In the genomic region with DNA sequence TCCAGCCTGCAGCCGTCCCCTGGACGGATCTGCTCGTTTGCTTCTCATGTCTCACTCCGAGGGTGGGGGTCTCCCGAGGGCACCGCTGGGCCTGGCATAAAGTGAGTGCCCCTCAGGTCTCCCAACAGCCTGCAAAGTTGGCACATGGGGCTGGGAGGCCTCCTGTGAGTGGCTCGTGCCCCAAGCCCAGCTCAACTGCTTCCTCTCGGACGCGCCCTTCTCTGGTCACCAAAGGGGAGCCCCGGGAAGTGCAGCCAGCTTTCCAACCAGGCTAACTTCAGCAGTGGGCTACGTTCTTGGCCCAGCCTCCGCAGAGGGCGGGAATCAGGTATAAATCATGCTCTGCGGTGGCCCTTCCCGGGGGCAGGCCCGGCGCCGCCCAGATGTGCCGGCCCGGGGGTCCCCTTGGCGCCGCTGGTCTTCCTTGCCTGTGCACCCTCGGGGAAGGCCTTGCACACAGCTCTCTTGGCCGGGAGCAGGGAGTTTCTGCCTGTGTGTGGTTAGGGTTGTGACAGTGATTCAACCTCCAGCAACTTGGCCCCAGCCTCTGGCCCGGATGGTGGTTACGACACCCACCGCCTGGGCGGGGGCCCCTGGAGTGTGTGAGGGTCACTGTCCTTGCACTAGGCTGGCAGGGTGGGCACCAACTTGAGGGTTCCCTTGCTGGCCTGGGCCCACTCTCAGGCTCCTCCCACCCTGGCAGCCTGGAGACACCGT, we compare ENCODE assay signal across 10 cellular contexts. TPM values are rescaled to one million over a fixed set of nuclear protein-coding genes. Genes with fewer than 3 reads are reported as not detected.
DNase-seq lines count a peak whose midpoint lies in the region; ATAC-seq and TF ChIP-seq lines count a peak whose summit lies in the region.
"Had no signal": no experiment of that assay in that cellular context is flagged by ENCODE, and none has a peak within 500 bp of the region (broad histone marks: within the 10 kb centered on the region; RNA-seq: fewer than 3 reads in every experiment).

No MANE protein-coding gene starts in this region.

- H3K27ac Mint-ChIP-seq in nephron progenitor cell, result peak overlapping the region; percentile 24
- H3K27ac Mint-ChIP-seq: activated T-cell treated with anti-CD3 and anti-CD28 coated beads, Interleukin-2, amount 50 U/mL, for 24 hours had no signal

- peak; percentile 49 to 50 for DNase-seq in AML-193 (lab: John Stamatoyannopoulos, UW)
- DNase-seq in NB4 (ENCODE audit: low read depth), result peak; percentile 83
- DNase-seq in epithelial cell of prostate (ENCODE audit: low read depth, low spot score), result no peak
- DNase-seq in nephron progenitor cell, result no peak
- DNase-seq in NCI-H2196 (lab: John Stamatoyannopoulos, UW; ENCODE audit: unreplicated experiment), result no peak
- DNase-seq in OCI-LY7 (ENCODE audit: low spot score), result no peak
- no peak for DNase-seq in activated gamma-delta T cell (lab: John Stamatoyannopoulos, UW)
- DNase-seq: activated T-cell treated with anti-CD3 and anti-CD28 coated beads, Interleukin-2, amount 50 U/mL, for 24 hours had no signal

- POLR2A ChIA-PET in OCI-LY7 (lab: Charles Lee), result no interaction called here

- H3K4me3 Mint-ChIP-seq in nephron progenitor cell, result no peak overlapping the region
- H3K4me3 Mint-ChIP-seq: activated T-cell treated with anti-CD3 and anti-CD28 coated beads, Interleukin-2, amount 50 U/mL, for 24 hours had no signal

- no peaks in the 10 kb centered on the region for H3K36me3 ChIP-seq in OCI-LY7 (ENCODE audit: insufficient read depth, low read length)
- H3K36me3 ChIP-seq: SJCRH30 had no signal

- peaks cover 3% of the 10 kb centered on the region for H3K27me3 Mint-ChIP-seq in nephron progenitor cell (ENCODE audit: low read depth, poor library complexity)
- H3K27me3 Mint-ChIP-seq: activated T-cell treated with anti-CD3 and anti-CD28 coated beads, Interleukin-2, amount 50 U/mL, for 24 hours had no signal

- TF ChIP-seq POLR2A in NB4 (IDR thresholded peaks at IDR 0.05; ENCODE audit: extremely low read depth, insufficient read length), result no peak

- no peaks in the 10 kb centered on the region for H3K4me1 ChIP-seq in OCI-LY7 (ENCODE audit: insufficient read depth, low read length, poor library complexity, severe bottlenecking)

- no peaks in the 10 kb centered on the region for H4K20me1 ChIP-seq in OCI-LY7 (ENCODE audit: insufficient read depth, low read length)

- ATAC-seq in GM18909 (IDR thresholded peaks at IDR 0.05; ENCODE audit: poor library complexity, unreplicated experiment), result no peak

- CTCF ChIA-PET in OCI-LY7 (lab: Charles Lee; ENCODE audit: unreplicated experiment), result no interaction called here

- intact Hi-C loops in OCI-LY7 (cut with micrococcal nuclease; ENCODE audit: unreplicated experiment), result no loop called here

- no peak overlapping the region for H2AFZ ChIP-seq in OCI-LY7 (ENCODE audit: low read length)

- BruUV-seq in OCI-LY7 (replicated peaks; lab: Mats Ljungman, UMichigan), result no TSS peak

- no peak overlapping the region for H3K4me2 ChIP-seq in OCI-LY7 (ENCODE audit: low read length)

- H3K4me3 ChIP-seq in NB4 (ENCODE audit: low read depth, low read length), result no peak overlapping the region
- no peak overlapping the region for H3K4me3 ChIP-seq in OCI-LY7 (ENCODE audit: low read depth, low read length, poor library complexity, severe bottlenecking)
- H3K4me3 ChIP-seq: SJCRH30 had no signal

- H3K27ac ChIP-seq in epithelial cell of prostate, result peak overlapping the region; percentile 23
- H3K27ac ChIP-seq in OCI-LY7 (ENCODE audit: low read depth, low read length, poor library complexity, severe bottlenecking), result no peak overlapping the region
- H3K27ac ChIP-seq: SJCRH30 had no signal

- H3K9me3 Mint-ChIP-seq in nephron progenitor cell, result no peaks in the 10 kb centered on the region
- H3K9me3 Mint-ChIP-seq: activated T-cell treated with anti-CD3 and anti-CD28 coated beads, Interleukin-2, amount 50 U/mL, for 24 hours had no signal

- TF ChIP-seq CTCF in NB4 (IDR thresholded peaks at IDR 0.05; ENCODE audit: low read depth, low read length) (no peak), nephron progenitor cell (IDR thresholded peaks at IDR 0.05) (no peak), OCI-LY7 (conservative IDR thresholded peaks at IDR 0.05; ENCODE audit: low read length) (no peak)

- no peaks in the 10 kb centered on the region for H3K9me3 ChIP-seq in OCI-LY7 (ENCODE audit: low read length)
- H3K9me3 ChIP-seq: SJCRH30 had no signal

- no peaks in the 10 kb centered on the region for H3K9me2 ChIP-seq in OCI-LY7 (ENCODE audit: insufficient read depth, low read length)

- H3K79me2 ChIP-seq in OCI-LY7 (ENCODE audit: insufficient read depth, low read depth, low read length), result no peaks in the 10 kb centered on the region

- H3K4me1 Mint-ChIP-seq in nephron progenitor cell, result peaks cover 30% of the 10 kb centered on the region

- no peaks in the 10 kb centered on the region for H3K36me3 Mint-ChIP-seq in nephron progenitor cell (ENCODE audit: low read depth)

RNA-seq across cellular contexts. Expression of gene CEBPG, which starts 20.7 kb away (rescaled TPM):
- total RNA-seq in OCI-LY7 (2014; rRNA removed; shearing (Covaris generic)), result 44.9 and 46.1 TPM in 2 replicates
- total RNA-seq in OCI-LY7 (2022), result 45.1 and 52.2 TPM in 2 replicates

Comparison
In these comparisons a context has a peak if more than half of its experiments do, and no peak if none do; other contexts are left out.
1. DNase-seq: peak in AML-193 (2 of 2) and NB4 (single experiment); none in epithelial cell of prostate (single experiment), nephron progenitor cell (single experiment), NCI-H2196 (single experiment), OCI-LY7 (single experiment) and activated gamma-delta T cell (single experiment).